Comparison of ENCODE assay signal across 8 cellular contexts in genomic region chr9:34185778-34186551, GRCh38. TPM values are rescaled to one million over a fixed set of nuclear protein-coding genes. Genes with fewer than 3 reads are reported as not detected.
DNase-seq lines count a peak whose midpoint lies in the region; ATAC-seq and TF ChIP-seq lines count a peak whose summit lies in the region.

No MANE protein-coding gene starts in this region.

- peaks cover 90% of the 10 kb centered on the region for H4K20me1 ChIP-seq in BLaER1

- H3K18ac ChIP-seq in trophoblast cell (ENCODE audit: low read length): no peak overlapping the region

- H3K79me1 ChIP-seq in trophoblast cell (ENCODE audit: low read length): no peaks in the 10 kb centered on the region

- H3K27me3 ChIP-seq in BLaER1 (no peaks in the 10 kb centered on the region), trophoblast cell (ENCODE audit: insufficient read depth, low read length) (no peaks in the 10 kb centered on the region)

- H3K27ac ChIP-seq in BLaER1 (no peak overlapping the region), trophoblast cell (ENCODE audit: low read depth, low read length) (no peak overlapping the region)

- no peak overlapping the region for H4K91ac ChIP-seq in trophoblast cell (ENCODE audit: low read depth, low read length)

- no CpG with 5 or more reads among the region's 3 CpGs for WGBS in trophoblast cell (ENCODE audit: extremely low coverage, insufficient coverage, insufficient read length)

- no peak overlapping the region for H2BK5ac ChIP-seq in trophoblast cell (ENCODE audit: low read depth, low read length, poor library complexity)

- no peak overlapping the region for H4K12ac ChIP-seq in trophoblast cell (ENCODE audit: low read depth, low read length)

- H2AK5ac ChIP-seq in trophoblast cell (ENCODE audit: low read length): no peak overlapping the region

- no peak overlapping the region for H3K14ac ChIP-seq in trophoblast cell (ENCODE audit: low read length)

- H3K4me3 Mint-ChIP-seq in T-helper 2 cell treated with Interferon-gamma antibody and Interleukin-4, amounts not matched to agents 5 μg/mL and 100 μg/mL, for 36 hours: no peak overlapping the region

- no peak overlapping the region for H2BK12ac ChIP-seq in trophoblast cell (ENCODE audit: low read length)

- H3K9me3 Mint-ChIP-seq in T-helper 2 cell treated with Interferon-gamma antibody and Interleukin-4, amounts not matched to agents 5 μg/mL and 100 μg/mL, for 36 hours: no peaks in the 10 kb centered on the region

- no peak overlapping the region for H3K23ac ChIP-seq in trophoblast cell (ENCODE audit: low read length)

- H4K8ac ChIP-seq in trophoblast cell (ENCODE audit: low read depth, low read length): no peak overlapping the region

- peaks cover 4% of the 10 kb centered on the region for H3K79me2 ChIP-seq in trophoblast cell (ENCODE audit: control insufficient read depth, insufficient read depth, low read length, poor library complexity)

- peak; percentile 84 for ATAC-seq in GM18909 (IDR thresholded peaks at IDR 0.05; ENCODE audit: poor library complexity, unreplicated experiment)
- ATAC-seq in HG03045 (IDR thresholded peaks at IDR 0.05; ENCODE audit: unreplicated experiment): no peak

- H3K4me1 ChIP-seq in BLaER1: peaks cover 22% of the 10 kb centered on the region
- H3K4me1 ChIP-seq in trophoblast cell (ENCODE audit: control insufficient read depth in 1 of 2, insufficient read depth in 2 of 2, low read length in 2 of 2): no peaks in the 10 kb centered on the region

- H3K4me3 ChIP-seq in BLaER1: no peak overlapping the region
- no peak overlapping the region for H3K4me3 ChIP-seq in fibroblast of pulmonary artery (replicated peaks; ENCODE audit: low read depth, low read length)
- no peak overlapping the region for H3K4me3 ChIP-seq in trophoblast cell (ENCODE audit: low read depth, low read length)

- no peak overlapping the region for H2AFZ ChIP-seq in trophoblast cell (ENCODE audit: insufficient read depth, low read length, poor library complexity)

- no peak overlapping the region for H2BK120ac ChIP-seq in trophoblast cell (ENCODE audit: insufficient read depth, low read length, poor library complexity)

- H3K4ac ChIP-seq in trophoblast cell (ENCODE audit: low read depth, low read length): no peak overlapping the region

- peaks cover 10% of the 10 kb centered on the region for H3K36me3 Mint-ChIP-seq in T-helper 2 cell treated with Interferon-gamma antibody and Interleukin-4, amounts not matched to agents 5 μg/mL and 100 μg/mL, for 36 hours (ENCODE audit: low read depth)

- H3K4me1 Mint-ChIP-seq in T-helper 2 cell treated with Interferon-gamma antibody and Interleukin-4, amounts not matched to agents 5 μg/mL and 100 μg/mL, for 36 hours (ENCODE audit: low read depth): peaks cover 20% of the 10 kb centered on the region

- H3K9me3 ChIP-seq in BLaER1 (no peaks in the 10 kb centered on the region), trophoblast cell (ENCODE audit: insufficient read depth, low read depth, low read length) (no peaks in the 10 kb centered on the region)

- H3K27ac Mint-ChIP-seq in T-helper 2 cell treated with Interferon-gamma antibody and Interleukin-4, amounts not matched to agents 5 μg/mL and 100 μg/mL, for 36 hours: peak overlapping the region; percentile 31

- TF ChIP-seq CTCF in fibroblast of pulmonary artery (IDR thresholded peaks at IDR 0.05; ENCODE audit: low read length, missing control alignments): no peak

- H3K36me3 ChIP-seq in BLaER1 (peaks cover 37% of the 10 kb centered on the region), trophoblast cell (ENCODE audit: control insufficient read depth in 1 of 2, insufficient read depth in 2 of 2, low read length in 2 of 2) (peaks cover 8 to 13% of the 10 kb centered on the region in 2 experiments)

- H3K4me2 ChIP-seq in BLaER1 (peak overlapping the region; percentile 10; the same call in 1 of the 2 replicates), trophoblast cell (ENCODE audit: low read length) (no peak overlapping the region)

- H3K27me3 Mint-ChIP-seq in T-helper 2 cell treated with Interferon-gamma antibody and Interleukin-4, amounts not matched to agents 5 μg/mL and 100 μg/mL, for 36 hours (ENCODE audit: low read depth): no peaks in the 10 kb centered on the region

- DNase-seq in HT1080 (ENCODE audit: low read depth): peak; percentile 90
- DNase-seq in T-helper 2 cell treated with Interferon-gamma antibody and Interleukin-4, amounts not matched to agents 5 μg/mL and 100 μg/mL, for 36 hours (ENCODE audit: low spot score): no peak
- peak; percentile 91 for DNase-seq in fibroblast of pulmonary artery (ENCODE audit: low read depth)
- peak; percentile 33 to 72 for DNase-seq in trophoblast cell
- no peak for DNase-seq in NCI-H82 treated with DMSO at 0.1 percent for 48 hours (lab: John Stamatoyannopoulos, UW; ENCODE audit: unreplicated experiment)

- H3K9ac ChIP-seq in BLaER1 (no peak overlapping the region), trophoblast cell (ENCODE audit: low read length) (no peak overlapping the region)

RNA-seq across cellular contexts. Expression of gene UBAP1, which starts 7.1 kb away (rescaled TPM):
- 21.7 and 28.5 TPM in 2 replicates for total RNA-seq in HT1080 (2014; rRNA removed; shearing (Covaris generic))
- 32.8 and 33.0 TPM in 2 replicates for polyA plus RNA-seq in HT1080 (2015; cell fraction: cytosol; rRNA removed)
- polyA plus RNA-seq in HT1080 (2015; cell fraction: nucleus; rRNA removed): 17.0 and 20.2 TPM in 2 replicates
- polyA plus RNA-seq in trophoblast cell (2013): 80.6 and 83.7 TPM in 2 replicates

RNA-seq across cellular contexts. Expression of gene DCAF12, which starts 59.5 kb away (rescaled TPM):
- 25.1 and 29.2 TPM in 2 replicates for total RNA-seq in HT1080 (2014; rRNA removed; shearing (Covaris generic))
- 34.4 and 40.1 TPM in 2 replicates for polyA plus RNA-seq in HT1080 (2015; cell fraction: cytosol; rRNA removed)
- 26.1 and 27.5 TPM in 2 replicates for polyA plus RNA-seq in HT1080 (2015; cell fraction: nucleus; rRNA removed)
- 80.2 and 88.4 TPM in 2 replicates for polyA plus RNA-seq in trophoblast cell (2013)

Comparison
In these comparisons a context has a peak if more than half of its experiments do, and no peak if none do; other contexts are left out.
1. DNase-seq: peak in HT1080 (single experiment), fibroblast of pulmonary artery (single experiment) and trophoblast cell (2 of 2); none in T-helper 2 cell treated with Interferon-gamma antibody and Interleukin-4, amounts not matched to agents 5 μg/mL and 100 μg/mL, for 36 hours (single experiment) and NCI-H82 treated with DMSO at 0.1 percent for 48 hours (single experiment).